8 cellular contexts compared by ENCODE assay signal in genomic region chr19:14495678-14496028, GRCh38. TPM values are rescaled to one million over a fixed set of nuclear protein-coding genes. Genes with fewer than 3 reads are reported as not detected.
DNase-seq lines count a peak whose midpoint lies in the region; ATAC-seq and TF ChIP-seq lines count a peak whose summit lies in the region.

No MANE protein-coding gene starts in this region.

- WGBS in sigmoid colon, 2 donors = 1% methylated on average over 28 of the region's 28 CpGs

- no peak for TF ChIP-seq EP300 in sigmoid colon (IDR thresholded peaks at IDR 0.05)

- no peak for TF ChIP-seq POLR2A in sigmoid colon (IDR thresholded peaks at IDR 0.05)

- peaks cover 38% of the 10 kb centered on the region for H3K36me3 ChIP-seq in RWPE2 (ENCODE audit: low read depth)
- peaks cover 0 to 14% (median 0%) of the 10 kb centered on the region in 4 donors for H3K36me3 ChIP-seq in sigmoid colon

- intact Hi-C loops in sigmoid colon (cut with DNase I) = no loop called here

- H3K27ac ChIP-seq in RWPE2 (ENCODE audit: poor library complexity, severe bottlenecking) (peak overlapping the region; percentile 80), sigmoid colon (peak overlapping the region; percentile 74 to 83 (median 80))

- peak; percentile 16 for ATAC-seq in GM19023 (IDR thresholded peaks at IDR 0.05; ENCODE audit: unreplicated experiment)
- ATAC-seq in RWPE2 (ENCODE audit: low read depth) = no peak
- ATAC-seq in HG03565 (IDR thresholded peaks at IDR 0.05; ENCODE audit: unreplicated experiment) = no peak

- H3K27me3 ChIP-seq in RWPE2 (ENCODE audit: insufficient read depth, poor library complexity, severe bottlenecking) (no peaks in the 10 kb centered on the region), sigmoid colon (no peaks in the 10 kb centered on the region)

- H3K4me3 ChIP-seq in RWPE2 (ENCODE audit: severe bottlenecking) (peak overlapping the region; percentile 55), fibroblast of villous mesenchyme (ENCODE audit: low read depth, low read length) (peak overlapping the region; percentile 83), sigmoid colon (peak overlapping the region; percentile 73 to 90 (median 80))

- DNase-seq in RWPE2 (ENCODE audit: low spot score) = no peak
- no peak for DNase-seq in fibroblast of villous mesenchyme (ENCODE audit: low read depth)
- peak; percentile 68 for DNase-seq in sigmoid colon
- no peak for DNase-seq in NCI-H2227 treated with DMSO at 0.1 percent for 48 hours (lab: John Stamatoyannopoulos, UW)
- no peak for DNase-seq in globus pallidus (ENCODE audit: low spot score)
- DNase-seq in NCI-H446 (lab: John Stamatoyannopoulos, UW) = no peak

- H3K9me3 ChIP-seq in RWPE2 (ENCODE audit: severe bottlenecking) = no peaks in the 10 kb centered on the region
- H3K9me3 ChIP-seq in sigmoid colon = no peaks in the 10 kb centered on the region

- H3K4me1 ChIP-seq in RWPE2 (ENCODE audit: insufficient read depth, poor library complexity, severe bottlenecking) = peaks cover 20% of the 10 kb centered on the region
- peaks cover 0 to 31% (median 24%) of the 10 kb centered on the region in 4 donors for H3K4me1 ChIP-seq in sigmoid colon

- no peak for TF ChIP-seq CTCF in RWPE2 (IDR thresholded peaks at IDR 0.05; ENCODE audit: poor library complexity, severe bottlenecking)
- TF ChIP-seq CTCF in fibroblast of villous mesenchyme (IDR thresholded peaks at IDR 0.05; ENCODE audit: insufficient read depth, low read depth, low read length) = no peak
- no peak for TF ChIP-seq CTCF in sigmoid colon (IDR thresholded peaks at IDR 0.05)

RNA-seq across cellular contexts. Expression of gene GIPC1, which starts 0.3 kb away (rescaled TPM):
- total RNA-seq in fibroblast of villous mesenchyme (155 and 169 TPM in 2 replicates), sigmoid colon (10 to 100 TPM; 65.1 to 97.7 (median 68.5) TPM)
- polyA plus RNA-seq in sigmoid colon = 100 to 1,000 TPM; 344 to 378 (median 351) TPM

RNA-seq across cellular contexts. Expression of gene PTGER1, which starts 20.5 kb away (rescaled TPM):
- total RNA-seq in fibroblast of villous mesenchyme (2.6 and 3.9 TPM in 2 replicates), sigmoid colon (under 1 TPM in 2 of 4 donors, not detected in 2; 0.54 to 0.71 TPM)
- polyA plus RNA-seq in sigmoid colon = under 1 TPM in 1 of 3 donors, not detected in 2; 0.67 TPM

RNA-seq across cellular contexts. Expression of gene DNAJB1, which starts 22.5 kb away (rescaled TPM):
- total RNA-seq in fibroblast of villous mesenchyme = 78.0 and 99.3 TPM in 2 replicates
- 10 to 100 TPM; 44.6 to 69.3 (median 51.9) TPM for total RNA-seq in sigmoid colon
- polyA plus RNA-seq in sigmoid colon = 100 to 1,000 TPM in 1 of 3 donors, 10 to 100 TPM in 2; 70.9 to 118 (median 77.6) TPM

RNA-seq across cellular contexts. Expression of gene TECR, which starts 33.7 kb away (rescaled TPM):
- 27.4 and 32.0 TPM in 2 replicates for total RNA-seq in fibroblast of villous mesenchyme
- 10 to 100 TPM; 20.6 to 34.2 (median 30.0) TPM for total RNA-seq in sigmoid colon
- 100 to 1,000 TPM in 1 of 3 donors, 10 to 100 TPM in 2; 32.4 to 139 (median 37.2) TPM for polyA plus RNA-seq in sigmoid colon
